8 cellular contexts compared by ENCODE assay signal in genomic region chr10:79604294-79604693, GRCh38. TPM values are rescaled to one million over a fixed set of nuclear protein-coding genes. Genes with fewer than 3 reads are reported as not detected.
"Had no signal": no experiment of that assay in that cellular context is flagged by ENCODE, and none has a peak within 500 bp of the region (broad histone marks: within the 10 kb centered on the region; RNA-seq: fewer than 3 reads in every experiment).

No MANE protein-coding gene starts in this region.

- ATAC-seq: GM23338, HepG2 had no signal

- H2AFZ ChIP-seq: GM23338 had no signal

- H3K4me2 ChIP-seq: GM23338 had no signal

- H3K4me3 ChIP-seq: GM23338 had no signal

- H3K27ac ChIP-seq: HL-60 had no signal

- DNase-seq: H9, HCEC 1CT, KBM-7 had no signal

RNA-seq across cellular contexts. Expression of gene SFTPA1, which starts 6.4 kb away (rescaled TPM):
- total RNA-seq: GM23338, H1, H9, HepG2, HT1080 had no signal

RNA-seq across cellular contexts. Expression of gene SFTPA2, which starts 44.1 kb away (rescaled TPM):
- total RNA-seq: GM23338, H1, H9, HepG2, HT1080 had no signal
